In the genomic region with DNA sequence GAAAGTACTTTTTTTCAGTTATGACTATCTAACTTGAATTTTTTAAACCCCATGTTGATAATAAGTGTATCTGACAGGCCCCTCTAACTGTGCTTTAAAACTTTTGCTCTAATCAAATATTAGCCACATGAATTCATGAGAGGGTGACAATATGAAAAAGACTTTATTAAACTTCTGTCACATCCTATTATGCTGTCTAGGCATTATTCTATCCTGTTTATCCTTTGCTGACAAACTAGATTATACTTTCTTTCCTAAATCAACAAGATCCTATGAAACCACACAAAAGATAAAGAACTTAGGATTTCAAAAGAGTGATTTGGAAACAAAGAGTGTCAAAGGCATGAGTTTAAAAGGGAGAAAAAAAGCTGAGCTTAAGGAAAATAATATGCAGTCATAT, we compare ENCODE assay signal across 8 cellular contexts. TPM values are rescaled to one million over a fixed set of nuclear protein-coding genes. Genes with fewer than 3 reads are reported as not detected.
"Had no signal": no experiment of that assay in that cellular context is flagged by ENCODE, and none has a peak within 500 bp of the region (broad histone marks: within the 10 kb centered on the region; RNA-seq: fewer than 3 reads in every experiment).

No MANE protein-coding gene starts in this region.

- H3K27ac Mint-ChIP-seq: HFFc6, IgD-negative memory B cell had no signal

- H3K36me3 Mint-ChIP-seq: IgD-negative memory B cell had no signal

- H3K27ac ChIP-seq: GM23248, HL-60 had no signal

- ATAC-seq: HCT116 had no signal

- H3K4me3 ChIP-seq: GM23248, HAP-1 had no signal

- H3K4me3 Mint-ChIP-seq: HFFc6, IgD-negative memory B cell had no signal

- H3K9me3 Mint-ChIP-seq: HFFc6 had no signal

- H3K36me3 ChIP-seq: HAP-1 had no signal

- H3K4me1 Mint-ChIP-seq: IgD-negative memory B cell had no signal

- H3K4me1 ChIP-seq: HAP-1 had no signal

- DNase-seq: GM23248, GOT3, H7, HFFc6 had no signal

- H3K27me3 Mint-ChIP-seq: IgD-negative memory B cell had no signal

- H3K9me3 ChIP-seq: HAP-1 had no signal

RNA-seq across cellular contexts. Expression of gene ST6GAL2, which starts 57.8 kb away (rescaled TPM):
- total RNA-seq: GM23248 had no signal
